In genomic region chr17:32446949-32447348, GRCh38 we compare ENCODE assay signal across 17 cellular contexts. TPM values are rescaled to one million over a fixed set of nuclear protein-coding genes. Genes with fewer than 3 reads are reported as not detected.
A peak's percentile ranks its signal among the peaks of the same experiment; 100 is the strongest.
DNase-seq lines count a peak whose midpoint lies in the region; ATAC-seq and TF ChIP-seq lines count a peak whose summit lies in the region.
"Had no signal": no experiment of that assay in that cellular context is flagged by ENCODE, and none has a peak within 500 bp of the region (broad histone marks: within the 10 kb centered on the region; RNA-seq: fewer than 3 reads in every experiment).

No MANE protein-coding gene starts in this region.

- H2AK5ac ChIP-seq in neuronal stem cell (ENCODE audit: low read depth, low read length): no peak overlapping the region

- TF ChIP-seq POLR2A in sigmoid colon (IDR thresholded peaks at IDR 0.05): no peak

- H4K91ac ChIP-seq in neuronal stem cell (ENCODE audit: low read depth, low read length, poor library complexity): no peak overlapping the region

- peaks cover 12% of the 10 kb centered on the region for H4K20me1 ChIP-seq in hepatocyte (ENCODE audit: insufficient read depth, poor library complexity, severe bottlenecking)

- H3K27ac Mint-ChIP-seq in Calu3 (ENCODE audit: unreplicated experiment): no peak overlapping the region

- no peak overlapping the region for H2BK120ac ChIP-seq in neuronal stem cell (ENCODE audit: low read depth, low read length)

- TF ChIP-seq CTCF in A673 (conservative IDR thresholded peaks at IDR 0.05; ENCODE audit: low read depth, low read length): no peak
- TF ChIP-seq CTCF in Calu3 (IDR thresholded peaks at IDR 0.05; ENCODE audit: unreplicated experiment): no peak
- TF ChIP-seq CTCF in Panc1 (IDR thresholded peaks at IDR 0.05): no peak
- no peak for TF ChIP-seq CTCF in hepatocyte (IDR thresholded peaks at IDR 0.05; ENCODE audit: poor library complexity)
- TF ChIP-seq CTCF in sigmoid colon (IDR thresholded peaks at IDR 0.05): no peak

- no peak overlapping the region for H3K27ac ChIP-seq in A673 (ENCODE audit: low read depth, low read length, poor library complexity, severe bottlenecking)
- 0 out of 2 replicates have a peak overlapping the region, but pooled peaks have one; percentile 5 for H3K27ac ChIP-seq in Panc1 (ENCODE audit: low read length)
- H3K27ac ChIP-seq in hepatocyte: no peak overlapping the region
- no peak overlapping the region for H3K27ac ChIP-seq in sigmoid colon
- H3K27ac ChIP-seq in neuronal stem cell (replicated peaks; ENCODE audit: low read length): no peak overlapping the region
- H3K27ac ChIP-seq: C4-2B, heart left ventricle had no signal

- peaks cover 20% of the 10 kb centered on the region for H3K4me1 Mint-ChIP-seq in Calu3 (ENCODE audit: low read depth, unreplicated experiment)

- DNase-seq in A673 (ENCODE audit: low spot score): no peak
- DNase-seq in Calu3: no peak
- DNase-seq in Panc1 (ENCODE audit: low read depth, low spot score): no peak
- DNase-seq in hepatocyte (ENCODE audit: low spot score): no peak
- no peak for DNase-seq in sigmoid colon
- no peak for DNase-seq in neuronal stem cell (ENCODE audit: low spot score)
- DNase-seq in NCI-H2081 (lab: John Stamatoyannopoulos, UW): no peak
- DNase-seq: activated CD4-positive, alpha-beta T cell treated with anti-CD3 and anti-CD28 coated beads, Interleukin-2, amount 50 U/mL, for 48 hours; activated naive CD4-positive, alpha-beta T cell treated with anti-CD3 and anti-CD28 coated beads, Interleukin-2, amount 50 U/mL, for 16 hours; EL; heart left ventricle; MV-4-11; NCI-H226; stimulated activated naive B cell treated with anti-CD40 and anti-IgM and Interleukin-4, amounts not matched to agents 10 μg/mL and 1 μg/mL and 100 μg/mL, for 72 hours; T-helper 9 cell had no signal

- H3K9me3 Mint-ChIP-seq in Calu3 (ENCODE audit: low read depth, unreplicated experiment): no peaks in the 10 kb centered on the region
- H3K9me3 Mint-ChIP-seq: stimulated activated naive B cell treated with anti-CD40 and anti-IgM and Interleukin-4, amounts not matched to agents 10 μg/mL and 1 μg/mL and 100 μg/mL, for 72 hours had no signal

- CTCF ChIA-PET in A673 (lab: Charles Lee) (no interaction called here), Calu3 (lab: Charles Lee) (interaction anchor here (3.5 kb wide), 1 partner anchor 16 kb away, joined by 22 read pairs; no protein-coding TSS in a partner anchor), Panc1 (lab: Charles Lee) (interaction anchor here (0.7 kb wide), 1 partner anchor 59 kb away, joined by 3 read pairs; no protein-coding TSS in a partner anchor)

- in situ Hi-C loops in Panc1 (cut with HindIII; ENCODE audit: low pct_unique_long_range_greater_than_20kb, low sequenced_read_pairs): no loop called here

- POLR2A ChIA-PET in A673 (lab: Charles Lee; ENCODE audit: low non-redundant PET): no interaction called here
- POLR2A ChIA-PET in Panc1 (lab: Charles Lee): interaction anchor here (0.7 kb wide), 1 partner anchor 10 kb away, joined by 5 read pairs; no protein-coding TSS in a partner anchor

- no peak overlapping the region for H3K14ac ChIP-seq in neuronal stem cell (ENCODE audit: low read length)

- H3K27me3 ChIP-seq in A673 (replicated peaks; ENCODE audit: insufficient read depth, low read depth, low read length, poor library complexity) (no peaks in the 10 kb centered on the region), Panc1 (ENCODE audit: control insufficient read depth, insufficient read depth, low read length) (no peaks in the 10 kb centered on the region), hepatocyte (no peaks in the 10 kb centered on the region), sigmoid colon (no peaks in the 10 kb centered on the region), neuronal stem cell (ENCODE audit: control insufficient read depth in 3 of 3, insufficient read depth in 3 of 3, low read depth in 1 of 3, low read length in 3 of 3) (no peaks in the 10 kb centered on the region)
- H3K27me3 ChIP-seq: heart left ventricle had no signal

- H3K9me3 ChIP-seq in A673 (ENCODE audit: low read depth, low read length, poor library complexity, severe bottlenecking): no peaks in the 10 kb centered on the region
- no peaks in the 10 kb centered on the region for H3K9me3 ChIP-seq in Panc1 (ENCODE audit: control insufficient read depth, insufficient read depth, low read depth, low read length)
- H3K9me3 ChIP-seq in hepatocyte (ENCODE audit: low read depth): no peaks in the 10 kb centered on the region
- no peaks in the 10 kb centered on the region for H3K9me3 ChIP-seq in sigmoid colon
- peaks cover 5 to 10% of the 10 kb centered on the region in 2 donors for H3K9me3 ChIP-seq in neuronal stem cell (replicated peaks in 1 of 2; ENCODE audit: control insufficient read depth in 2 of 2, insufficient read depth in 1 of 2, low read depth in 1 of 2, low read length in 2 of 2)
- H3K9me3 ChIP-seq: heart left ventricle had no signal

- TF ChIP-seq EP300 in sigmoid colon (IDR thresholded peaks at IDR 0.05): no peak

- H3K4ac ChIP-seq in neuronal stem cell (ENCODE audit: low read length): no peak overlapping the region

- ATAC-seq in Panc1: no peak
- ATAC-seq in GM21423 (IDR thresholded peaks at IDR 0.05; ENCODE audit: unreplicated experiment): no peak
- ATAC-seq: heart left ventricle; stimulated activated naive B cell treated with anti-CD40 and anti-IgM and Interleukin-4, amounts not matched to agents 10 μg/mL and 1 μg/mL and 100 μg/mL, for 72 hours had no signal

- H2BK12ac ChIP-seq in neuronal stem cell (ENCODE audit: low read length): no peak overlapping the region

- H2BK5ac ChIP-seq in neuronal stem cell (ENCODE audit: low read length): no peak overlapping the region

- H3K9me2 ChIP-seq in hepatocyte (replicated peaks; ENCODE audit: insufficient read depth): no peaks in the 10 kb centered on the region

- peaks cover 72% of the 10 kb centered on the region for H3K79me2 ChIP-seq in hepatocyte

- no peak overlapping the region for H2AFZ ChIP-seq in hepatocyte
- no peak overlapping the region for H2AFZ ChIP-seq in neuronal stem cell (ENCODE audit: low read length)

- intact Hi-C loops in A673 (cut with micrococcal nuclease; ENCODE audit: unreplicated experiment) (loop anchor here (10.0 kb wide), 1 partner anchor 92 kb away; the partner anchor contains the start of gene ZNF207), Calu3 (cut with micrococcal nuclease; ENCODE audit: unreplicated experiment) (no loop called here), Panc1 (cut with micrococcal nuclease; ENCODE audit: unreplicated experiment) (no loop called here), sigmoid colon (cut with DNase I) (loop anchor here (10.0 kb wide), 1 partner anchor 72 kb away; no protein-coding TSS in a partner anchor)

- H3K23ac ChIP-seq in neuronal stem cell (ENCODE audit: low read depth, low read length, poor library complexity): no peak overlapping the region

- H3K4me1 ChIP-seq in A673 (ENCODE audit: insufficient read depth, low read length, poor library complexity, severe bottlenecking): peaks cover 11% of the 10 kb centered on the region
- peaks cover 13% of the 10 kb centered on the region for H3K4me1 ChIP-seq in Panc1 (ENCODE audit: control insufficient read depth, insufficient read depth, low read length)
- H3K4me1 ChIP-seq in hepatocyte (ENCODE audit: insufficient read depth): peaks cover 13% of the 10 kb centered on the region
- H3K4me1 ChIP-seq in sigmoid colon: peaks cover 0 to 31% (median 25%) of the 10 kb centered on the region in 4 donors
- peaks cover 5 to 11% of the 10 kb centered on the region in 2 donors for H3K4me1 ChIP-seq in neuronal stem cell (ENCODE audit: control insufficient read depth in 2 of 2, insufficient read depth in 1 of 2, low read depth in 1 of 2, low read length in 2 of 2)

- H3K27me3 Mint-ChIP-seq in Calu3 (ENCODE audit: unreplicated experiment): no peaks in the 10 kb centered on the region

- H3K9ac ChIP-seq in neuronal stem cell (ENCODE audit: low read depth, low read length, poor library complexity): no peak overlapping the region

- H3K4me2 ChIP-seq in hepatocyte: peak overlapping the region; percentile 86
- no peak overlapping the region for H3K4me2 ChIP-seq in neuronal stem cell (ENCODE audit: insufficient read depth, low read length, poor library complexity, severe bottlenecking)

- BruUV-seq in A673 (replicated peaks; lab: Mats Ljungman, UMichigan): no TSS peak
- no TSS peak for BruUV-seq in Calu3 (replicated peaks; lab: Mats Ljungman, UMichigan)
- BruUV-seq in Panc1 (replicated peaks; lab: Mats Ljungman, UMichigan): no TSS peak

- peaks cover 78% of the 10 kb centered on the region for H3K36me3 Mint-ChIP-seq in Calu3 (ENCODE audit: insufficient read depth, unreplicated experiment)

- no peak overlapping the region for H2BK15ac ChIP-seq in neuronal stem cell (ENCODE audit: low read length)

- H3K79me1 ChIP-seq in neuronal stem cell (ENCODE audit: low read depth, low read length): peaks cover 3% of the 10 kb centered on the region

- H3K18ac ChIP-seq in neuronal stem cell (ENCODE audit: low read length): no peak overlapping the region

- H3K36me3 ChIP-seq in A673 (ENCODE audit: insufficient read depth, low read length, poor library complexity, severe bottlenecking) (peaks cover 32% of the 10 kb centered on the region), Panc1 (ENCODE audit: control insufficient read depth, insufficient read depth, low read length) (peaks cover 37% of the 10 kb centered on the region), hepatocyte (replicated peaks; ENCODE audit: insufficient read depth, low read depth) (no peaks in the 10 kb centered on the region), sigmoid colon (peaks cover 0 to 52% (median 22%) of the 10 kb centered on the region in 4 donors), neuronal stem cell (replicated peaks in 1 of 2; ENCODE audit: control insufficient read depth in 2 of 2, insufficient read depth in 2 of 2, low read length in 2 of 2) (peaks cover 15 to 62% of the 10 kb centered on the region in 2 donors)

- no peak overlapping the region for H4K8ac ChIP-seq in neuronal stem cell (ENCODE audit: low read depth, low read length)

- 93% methylated on average over 2 of the region's 2 CpGs for WGBS in hepatocyte (ENCODE audit: low lambda C conversion rate, missing lambda C conversion rate)
- 90 to 91% methylated on average over 2 of the region's 2 CpGs for WGBS in sigmoid colon, 2 donors
- no CpG with 5 or more reads among the region's 2 CpGs for WGBS in neuronal stem cell (ENCODE audit: extremely low coverage in 2 of 2, insufficient read length in 2 of 2, insufficient replicate concordance in 1 of 2), 2 donors

- peak overlapping the region; percentile 87 for H3K4me3 ChIP-seq in A673 (ENCODE audit: low read depth, low read length, poor library complexity, severe bottlenecking)
- H3K4me3 ChIP-seq in Panc1 (ENCODE audit: low read depth in 2 of 2, low read length in 2 of 2): no peak overlapping the region
- no peak overlapping the region for H3K4me3 ChIP-seq in hepatocyte
- no peak overlapping the region for H3K4me3 ChIP-seq in sigmoid colon
- no peak overlapping the region for H3K4me3 ChIP-seq in neuronal stem cell (ENCODE audit: low read length in 2 of 2)

- peak overlapping the region; percentile 89 for H3K4me3 Mint-ChIP-seq in Calu3 (ENCODE audit: low read depth, unreplicated experiment)

RNA-seq across cellular contexts. Expression of gene PSMD11, which starts 2.6 kb away (rescaled TPM):
- total RNA-seq in A673 (2021) (195 and 213 TPM in 2 replicates), Calu3 (2022) (152 and 167 TPM in 2 replicates), Panc1 (2021; ENCODE audit: unreplicated experiment) (212 TPM), hepatocyte (61.6 and 62.0 TPM in 2 replicates), sigmoid colon (10 to 100 TPM; 42.4 to 59.8 (median 43.2) TPM)
- 86.3 TPM for polyA plus RNA-seq in Panc1 (2012; ENCODE audit: insufficient read length)
- polyA plus RNA-seq in hepatocyte (141 and 145 TPM in 2 replicates), sigmoid colon (10 to 100 TPM; 42.0 to 71.7 (median 52.2) TPM)
- polyA plus RNA-seq in neuronal stem cell (2013, experiment 1 of 2): 111 TPM
- polyA plus RNA-seq in neuronal stem cell (2013, experiment 2 of 2): 121 TPM

RNA-seq across cellular contexts. Expression of gene CDK5R1, which starts 39.8 kb away (rescaled TPM):
- total RNA-seq in A673 (2021) (3.9 and 5.1 TPM in 2 replicates), Calu3 (2022) (4.0 and 4.3 TPM in 2 replicates), Panc1 (2021; ENCODE audit: unreplicated experiment) (7.9 TPM), hepatocyte (1.1 and 1.3 TPM in 2 replicates), sigmoid colon (1 to 10 TPM in 3 of 4 donors, under 1 TPM in 1; 0.81 to 1.2 (median 1.1) TPM)
- polyA plus RNA-seq in Panc1 (2012; ENCODE audit: insufficient read length): 6.8 TPM
- polyA plus RNA-seq in hepatocyte (0.80 and 1.0 TPM in 2 replicates), sigmoid colon (1 to 10 TPM in 1 of 3 donors, under 1 TPM in 2; under 0.01 to 3.8 (median 0.46) TPM)
- 5.4 TPM for polyA plus RNA-seq in neuronal stem cell (2013, experiment 1 of 2)
- 5.2 TPM for polyA plus RNA-seq in neuronal stem cell (2013, experiment 2 of 2)

Comparison
In these comparisons a context has a peak if more than half of its experiments do, and no peak if none do; other contexts are left out.
1. intact Hi-C loops: an anchor here in A673 (10.0 kb wide) and sigmoid colon (10.0 kb wide); none called in Calu3 and Panc1.